ENCODE assay signal across 1 cellular context in genomic region chr19:47483800-47484690, GRCh38.
A peak's percentile ranks its signal among the peaks of the same experiment; 100 is the strongest.
TF ChIP-seq lines count a peak whose summit lies in the region.

KPTN (minus strand) TSS chr19:47484219; CDS start chr19:47484160, 59 bp downstream.

TF ChIP-seq in HEK293, 187 proteins besides CTCF, POLR2A, EP300 and RAD21 (continued from another document and continues in another):
- TF ChIP-seq ZNF837 (tag by site-specific recombination; IDR thresholded peaks at IDR 0.05) (no peak), ZBTB1 (tag by site-specific recombination; IDR thresholded peaks at IDR 0.05) (no peak), SP2 (tag by site-specific recombination; IDR thresholded peaks at IDR 0.05) (peak; percentile 65), ZNF626 (tag by site-specific recombination; IDR thresholded peaks at IDR 0.05) (no peak), ZSCAN4 (tag by site-specific recombination; IDR thresholded peaks at IDR 0.05) (peak; percentile 57; the same call in 1 of the 2 replicates), SCRT2 (tag by site-specific recombination; IDR thresholded peaks at IDR 0.05) (peak; percentile 24; the same call in 1 of the 2 replicates), ZNF324 (tag by site-specific recombination; IDR thresholded peaks at IDR 0.05) (peak; percentile 91), HOXA7 (CRISPR knock-in tag; IDR thresholded peaks at IDR 0.05; ENCODE audit: borderline replicate concordance) (no peak), ZIC2 (tag by site-specific recombination; IDR thresholded peaks at IDR 0.05) (no peak), ZNF175 (tag by site-specific recombination; IDR thresholded peaks at IDR 0.05) (no peak), ZSCAN30 (tag by site-specific recombination; IDR thresholded peaks at IDR 0.05) (0 out of 2 replicates have a peak, but pooled peaks have one; percentile 16), ZNF548 (tag by site-specific recombination; IDR thresholded peaks at IDR 0.05) (no peak), ZNF223 (tag by site-specific recombination; IDR thresholded peaks at IDR 0.05) (no peak), HIC1 (tag by site-specific recombination; IDR thresholded peaks at IDR 0.05) (peak; percentile 98), ZNF791 (tag by site-specific recombination; IDR thresholded peaks at IDR 0.05) (0 out of 2 replicates have a peak, but pooled peaks have one; percentile 2), ZNF366 (tag by site-specific recombination; conservative IDR thresholded peaks at IDR 0.05) (no peak), ZBTB7A (tag by site-specific recombination; IDR thresholded peaks at IDR 0.05; ENCODE audit: low read depth) (peak; percentile 65; the same call in 1 of the 2 replicates), KLF16 (tag by site-specific recombination; IDR thresholded peaks at IDR 0.05) (peak; percentile 89), ZNF558 (tag by site-specific recombination; IDR thresholded peaks at IDR 0.05) (no peak), ZNF660 (tag by site-specific recombination; IDR thresholded peaks at IDR 0.05) (peak; percentile 48), ZNF843 (tag by site-specific recombination; IDR thresholded peaks at IDR 0.05) (peak; percentile 75), ZSCAN18 (tag by site-specific recombination; IDR thresholded peaks at IDR 0.05) (peak; percentile 52; the same call in 1 of the 2 replicates), ZNF19 (tag by site-specific recombination; IDR thresholded peaks at IDR 0.05; ENCODE audit: low read depth) (no peak), ZNF169 (tag by site-specific recombination; IDR thresholded peaks at IDR 0.05) (no peak), HOXC10 (CRISPR knock-in tag; IDR thresholded peaks at IDR 0.05) (no peak), PRDM6 (tag by site-specific recombination; IDR thresholded peaks at IDR 0.05) (no peak), ZFP69B (tag by site-specific recombination; IDR thresholded peaks at IDR 0.05) (peak; percentile 65; the same call in 1 of the 2 replicates), ZNF18 (tag by site-specific recombination; IDR thresholded peaks at IDR 0.05) (no peak), ZFP37 (tag by site-specific recombination; IDR thresholded peaks at IDR 0.05) (peak; percentile 93), ZNF24 (tag by site-specific recombination; IDR thresholded peaks at IDR 0.05) (peak; percentile 68; the same call in 1 of the 2 replicates), SCRT1 (tag by site-specific recombination; IDR thresholded peaks at IDR 0.05; ENCODE audit: borderline replicate concordance) (no peak), ZNF785 (tag by site-specific recombination; IDR thresholded peaks at IDR 0.05) (0 out of 2 replicates have a peak, but pooled peaks have one; percentile 50), ZNF449 (tag by site-specific recombination; IDR thresholded peaks at IDR 0.05) (peak; percentile 90), ZNF830 (tag by site-specific recombination; IDR thresholded peaks at IDR 0.05; ENCODE audit: low read depth) (no peak), GLIS1 (tag by site-specific recombination; IDR thresholded peaks at IDR 0.05) (peak; percentile 63), YY2 (tag by site-specific recombination; IDR thresholded peaks at IDR 0.05) (peak; percentile 98), ZNF112 (tag by site-specific recombination; IDR thresholded peaks at IDR 0.05) (no peak), BCL11A (tag by site-specific recombination; IDR thresholded peaks at IDR 0.05; ENCODE audit: low read depth) (no peak), ZNF121 (tag by site-specific recombination; IDR thresholded peaks at IDR 0.05) (0 out of 2 replicates have a peak, but pooled peaks have one; percentile 8), GLI4 (tag by site-specific recombination; IDR thresholded peaks at IDR 0.05) (0 out of 2 replicates have a peak, but pooled peaks have one; percentile 24), ZNF354C (tag by site-specific recombination; IDR thresholded peaks at IDR 0.05; ENCODE audit: borderline replicate concordance, low read depth) (no peak), KLF1 (tag by site-specific recombination; IDR thresholded peaks at IDR 0.05) (peak; percentile 82), ZNF157 (tag by site-specific recombination; IDR thresholded peaks at IDR 0.05) (0 out of 2 replicates have a peak, but pooled peaks have one; percentile 27), ZNF211 (tag by site-specific recombination; IDR thresholded peaks at IDR 0.05; ENCODE audit: low read depth) (no peak), BCL11B (tag by site-specific recombination; IDR thresholded peaks at IDR 0.05; ENCODE audit: low read depth) (peak; percentile 39), ZSCAN23 (tag by site-specific recombination; IDR thresholded peaks at IDR 0.05) (no peak), ZNF488 (tag by site-specific recombination; IDR thresholded peaks at IDR 0.05) (no peak), FEZF1 (tag by site-specific recombination; IDR thresholded peaks at IDR 0.05) (no peak), ZNF704 (tag by site-specific recombination; IDR thresholded peaks at IDR 0.05) (no peak), ZNF555 (tag by site-specific recombination; conservative IDR thresholded peaks at IDR 0.05) (no peak), ZBTB6 (tag by site-specific recombination; IDR thresholded peaks at IDR 0.05) (no peak), ZNF138 (tag by site-specific recombination; IDR thresholded peaks at IDR 0.05; ENCODE audit: borderline replicate concordance) (no peak), ZBTB21 (tag by site-specific recombination; IDR thresholded peaks at IDR 0.05) (peak; percentile 72), ZNF514 (tag by site-specific recombination; IDR thresholded peaks at IDR 0.05) (no peak), SALL2 (tag by site-specific recombination; IDR thresholded peaks at IDR 0.05; ENCODE audit: borderline replicate concordance) (no peak), KLF8 (tag by site-specific recombination; IDR thresholded peaks at IDR 0.05) (peak; percentile 99), ZNF274 (IDR thresholded peaks at IDR 0.05; ENCODE audit: low read length) (no peak), ZNF274 (tag by site-specific recombination; IDR thresholded peaks at IDR 0.05; ENCODE audit: borderline replicate concordance) (no peak), ZNF510 (tag by site-specific recombination; IDR thresholded peaks at IDR 0.05; ENCODE audit: insufficient replicate concordance) (no peak)
